In genomic region chr17:16351831-16352230, GRCh38 we compare ENCODE assay signal across 8 cellular contexts. TPM values are rescaled to one million over a fixed set of nuclear protein-coding genes. Genes with fewer than 3 reads are reported as not detected.
A peak's percentile ranks its signal among the peaks of the same experiment; 100 is the strongest.
DNase-seq lines count a peak whose midpoint lies in the region; ATAC-seq and TF ChIP-seq lines count a peak whose summit lies in the region.

No MANE protein-coding gene starts in this region.

- peaks cover 3% of the 10 kb centered on the region for H3K4me1 ChIP-seq in RWPE2 (ENCODE audit: insufficient read depth, poor library complexity, severe bottlenecking)
- peaks cover 11 to 15% of the 10 kb centered on the region in 2 donors for H3K4me1 ChIP-seq in gastrocnemius medialis

- no peak for TF ChIP-seq CTCF in RWPE2 (IDR thresholded peaks at IDR 0.05; ENCODE audit: poor library complexity, severe bottlenecking)
- no peak for TF ChIP-seq CTCF in gastrocnemius medialis (IDR thresholded peaks at IDR 0.05 in 4 of 5, conservative IDR thresholded peaks at IDR 0.05 in 1 of 5)

- H3K36me3 ChIP-seq in RWPE2 (ENCODE audit: low read depth) (peaks cover 13% of the 10 kb centered on the region), gastrocnemius medialis (no peaks in the 10 kb centered on the region)

- DNase-seq in RWPE2 (ENCODE audit: low spot score) (no peak), fibroblast of gingiva (ENCODE audit: low read depth) (peak; percentile 49), gastrocnemius medialis (no peak), NCI-H1105 (lab: John Stamatoyannopoulos, UW) (no peak), NCI-H1436 treated with DMSO at 0.1 percent for 48 hours (lab: John Stamatoyannopoulos, UW) (no peak), NCI-H1417 treated with DMSO at 0.1 percent for 48 hours (lab: John Stamatoyannopoulos, UW) (no peak)

- H3K27ac ChIP-seq in RWPE2 (ENCODE audit: poor library complexity, severe bottlenecking) (no peak overlapping the region), gastrocnemius medialis (no peak overlapping the region)

- in situ Hi-C loops in gastrocnemius medialis (cut with MboI; ENCODE audit: low sequenced_read_pairs in 4 of 4), result loop anchor here in 1 of 4 donors (25.0 kb wide), 1 partner anchor 160 kb away; no protein-coding TSS in a partner anchor

- H3K9me3 ChIP-seq in RWPE2 (ENCODE audit: severe bottlenecking), result no peaks in the 10 kb centered on the region
- no peaks in the 10 kb centered on the region for H3K9me3 ChIP-seq in gastrocnemius medialis

- no peaks in the 10 kb centered on the region for H3K27me3 ChIP-seq in RWPE2 (ENCODE audit: insufficient read depth, poor library complexity, severe bottlenecking)
- no peaks in the 10 kb centered on the region for H3K27me3 ChIP-seq in gastrocnemius medialis

- H3K4me3 ChIP-seq in GM08714 (ENCODE audit: low read length), result peak overlapping the region; percentile 87
- peak overlapping the region; percentile 100 for H3K4me3 ChIP-seq in RWPE2 (ENCODE audit: severe bottlenecking)
- peak overlapping the region; percentile 72 to 91 (median 75) for H3K4me3 ChIP-seq in gastrocnemius medialis

- no peak for ATAC-seq in RWPE2 (ENCODE audit: low read depth)
- ATAC-seq in gastrocnemius medialis, result no peak
- no peak for ATAC-seq in HG02852 (IDR thresholded peaks at IDR 0.05; ENCODE audit: unreplicated experiment)

- intact Hi-C loops in gastrocnemius medialis (cut with DNase I; ENCODE audit: low total_unique reads), result loop anchor here (10.0 kb wide), 1 partner anchor 347 kb away; no protein-coding TSS in a partner anchor

- TF ChIP-seq POLR2A in gastrocnemius medialis (IDR thresholded peaks at IDR 0.05), result no peak

RNA-seq across cellular contexts. Expression of gene CENPV, which starts 1.4 kb away (rescaled TPM):
- total RNA-seq in gastrocnemius medialis, result 10 to 100 TPM; 18.3 to 39.4 (median 28.5) TPM

RNA-seq across cellular contexts. Expression of gene UBB, which starts 29.1 kb away (rescaled TPM):
- 1,000 to 10,000 TPM; 1,099 to 1,543 (median 1,420) TPM for total RNA-seq in gastrocnemius medialis
